Comparison of ENCODE assay signal across 1 cellular context in the genomic region with DNA sequence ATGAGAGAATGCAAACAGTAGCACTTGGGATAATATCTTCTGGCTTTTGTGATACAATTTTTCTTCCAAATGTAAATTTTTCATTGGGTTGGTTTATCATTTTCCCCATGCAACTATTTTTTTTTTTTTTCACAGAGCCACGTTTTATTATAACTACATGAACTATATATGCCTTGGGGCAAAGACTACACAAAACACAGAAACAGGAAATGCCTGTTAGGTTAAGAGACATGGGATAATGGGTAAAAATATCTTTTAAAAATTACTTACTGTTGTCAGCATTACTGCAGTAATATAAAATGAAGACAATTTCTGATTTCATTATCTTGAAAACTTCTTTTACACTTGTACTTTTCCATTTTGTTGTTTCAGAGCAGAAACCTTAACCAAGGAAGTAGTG.
TF ChIP-seq lines count a peak whose summit lies in the region.

No MANE protein-coding gene starts in this region.

TF ChIP-seq in SK-N-SH treated with all-trans-retinoic acid at 6 μM for 48 hours, 23 proteins besides CTCF, POLR2A, EP300 and RAD21 (continued from another document):
- TF ChIP-seq ZNF8 (CRISPR knock-in tag; IDR thresholded peaks at IDR 0.05): no peak
- TF ChIP-seq, protein P1, sequence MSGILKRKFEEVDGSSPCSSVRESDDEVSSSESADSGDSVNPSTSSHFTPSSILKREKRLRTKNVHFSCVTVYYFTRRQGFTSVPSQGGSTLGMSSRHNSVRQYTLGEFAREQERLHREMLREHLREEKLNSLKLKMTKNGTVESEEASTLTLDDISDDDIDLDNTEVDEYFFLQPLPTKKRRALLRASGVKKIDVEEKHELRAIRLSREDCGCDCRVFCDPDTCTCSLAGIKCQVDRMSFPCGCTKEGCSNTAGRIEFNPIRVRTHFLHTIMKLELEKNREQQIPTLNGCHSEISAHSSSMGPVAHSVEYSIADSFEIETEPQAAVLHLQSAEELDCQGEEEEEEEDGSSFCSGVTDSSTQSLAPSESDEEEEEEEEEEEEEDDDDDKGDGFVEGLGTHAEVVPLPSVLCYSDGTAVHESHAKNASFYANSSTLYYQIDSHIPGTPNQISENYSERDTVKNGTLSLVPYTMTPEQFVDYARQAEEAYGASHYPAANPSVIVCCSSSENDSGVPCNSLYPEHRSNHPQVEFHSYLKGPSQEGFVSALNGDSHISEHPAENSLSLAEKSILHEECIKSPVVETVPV (CRISPR knock-in tag; IDR thresholded peaks at IDR 0.05): no peak
- TF ChIP-seq, protein P2, sequence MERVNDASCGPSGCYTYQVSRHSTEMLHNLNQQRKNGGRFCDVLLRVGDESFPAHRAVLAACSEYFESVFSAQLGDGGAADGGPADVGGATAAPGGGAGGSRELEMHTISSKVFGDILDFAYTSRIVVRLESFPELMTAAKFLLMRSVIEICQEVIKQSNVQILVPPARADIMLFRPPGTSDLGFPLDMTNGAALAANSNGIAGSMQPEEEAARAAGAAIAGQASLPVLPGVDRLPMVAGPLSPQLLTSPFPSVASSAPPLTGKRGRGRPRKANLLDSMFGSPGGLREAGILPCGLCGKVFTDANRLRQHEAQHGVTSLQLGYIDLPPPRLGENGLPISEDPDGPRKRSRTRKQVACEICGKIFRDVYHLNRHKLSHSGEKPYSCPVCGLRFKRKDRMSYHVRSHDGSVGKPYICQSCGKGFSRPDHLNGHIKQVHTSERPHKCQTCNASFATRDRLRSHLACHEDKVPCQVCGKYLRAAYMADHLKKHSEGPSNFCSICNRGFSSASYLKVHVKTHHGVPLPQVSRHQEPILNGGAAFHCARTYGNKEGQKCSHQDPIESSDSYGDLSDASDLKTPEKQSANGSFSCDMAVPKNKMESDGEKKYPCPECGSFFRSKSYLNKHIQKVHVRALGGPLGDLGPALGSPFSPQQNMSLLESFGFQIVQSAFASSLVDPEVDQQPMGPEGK (CRISPR knock-in tag; IDR thresholded peaks at IDR 0.05; ENCODE audit: borderline replicate concordance): no peak
- TF ChIP-seq BACH2 (CRISPR knock-in tag; IDR thresholded peaks at IDR 0.05; ENCODE audit: borderline replicate concordance): no peak
- TF ChIP-seq CSDC2 (CRISPR knock-in tag; IDR thresholded peaks at IDR 0.05): no peak
- TF ChIP-seq ZNF70 (CRISPR knock-in tag; IDR thresholded peaks at IDR 0.05): no peak
- no peak for TF ChIP-seq ISL1 (CRISPR knock-in tag; IDR thresholded peaks at IDR 0.05)
- no peak for TF ChIP-seq ESRRG (CRISPR knock-in tag; IDR thresholded peaks at IDR 0.05)
- TF ChIP-seq ZFP30 (CRISPR knock-in tag; IDR thresholded peaks at IDR 0.05): no peak
- TF ChIP-seq GLIS3 (CRISPR knock-in tag; IDR thresholded peaks at IDR 0.05): no peak
- no peak for TF ChIP-seq TOX (CRISPR knock-in tag; IDR thresholded peaks at IDR 0.05; ENCODE audit: borderline replicate concordance)
- no peak for TF ChIP-seq ARNTL (CRISPR knock-in tag; IDR thresholded peaks at IDR 0.05; ENCODE audit: borderline replicate concordance, low read depth)
